In genomic region chr13:96804186-96804585, GRCh38 we compare ENCODE assay signal across 29 cellular contexts.
"Had no signal": no experiment of that assay in that cellular context is flagged by ENCODE, and none has a peak within 500 bp of the region (broad histone marks: within the 10 kb centered on the region; RNA-seq: fewer than 3 reads in every experiment).

No MANE protein-coding gene starts in this region.

- H3K27ac Mint-ChIP-seq: immature natural killer cell; mesothelial cell of epicardium; naive thymus-derived CD8-positive, alpha-beta T cell; nephron; neural progenitor cell; stimulated activated naive B cell treated with anti-CD40 and anti-IgM and Interleukin-4, amounts not matched to agents 10 μg/mL and 1 μg/mL and 100 μg/mL, for 72 hours had no signal

- H3K27me3 ChIP-seq: neural progenitor cell, neutrophil, ovary, sigmoid colon, stomach, testis, thyroid gland, transverse colon, upper lobe of left lung, vagina had no signal

- H3K4me3 ChIP-seq: left ventricle myocardium inferior, lung, neural progenitor cell, ovary, prostate gland, sigmoid colon, stomach, testis, thyroid gland, transverse colon, upper lobe of left lung, vagina had no signal

- H3K4me1 Mint-ChIP-seq: immature natural killer cell; naive thymus-derived CD8-positive, alpha-beta T cell; neural progenitor cell; stimulated activated naive B cell treated with anti-CD40 and anti-IgM and Interleukin-4, amounts not matched to agents 10 μg/mL and 1 μg/mL and 100 μg/mL, for 72 hours had no signal

- H3K9me3 Mint-ChIP-seq: mesothelial cell of epicardium, nephron, neural progenitor cell had no signal

- H3K27ac ChIP-seq: left ventricle myocardium inferior, neural progenitor cell, neutrophil, ovary, prostate gland, sigmoid colon, stomach, testis, thyroid gland, transverse colon, upper lobe of left lung, vagina had no signal

- ATAC-seq: naive thymus-derived CD8-positive, alpha-beta T cell; right cardiac atrium; stimulated activated naive B cell treated with anti-CD40 and anti-IgM and Interleukin-4, amounts not matched to agents 10 μg/mL and 1 μg/mL and 100 μg/mL, for 72 hours; stimulated activated naive CD8-positive, alpha-beta T cell treated with anti-CD3 and anti-CD28 coated beads, Interleukin-15, Interleukin-2, amounts not matched to agents 100 U/mL and 50 U/mL, for 24 hours had no signal

- DNase-seq: hypothalamus; immature natural killer cell; kidney; left ventricle myocardium inferior; mesendoderm; naive thymus-derived CD8-positive, alpha-beta T cell; occipital lobe; ovary; retina; right cardiac atrium; sigmoid colon; stimulated activated CD4-positive, alpha-beta T cell treated with anti-CD3 and anti-CD28 coated beads, Interleukin-12 subunit alpha, Interleukin-12 subunit beta, amount 100 ng/mL, for 4 hours; stimulated activated CD4-positive, alpha-beta T cell treated with anti-CD3 and anti-CD28 coated beads, Interleukin-15, amount 100 ng/mL, for 24 hours; stimulated activated CD4-positive, alpha-beta T cell treated with anti-CD3 and anti-CD28 coated beads, Interleukin-2, amount 100 ng/mL, for 24 hours; stimulated activated CD4-positive, alpha-beta T cell treated with anti-CD3 and anti-CD28 coated beads, Interleukin-4, amount 100 ng/mL, for 1 hour; stimulated activated naive B cell treated with anti-CD40 and anti-IgM and Interleukin-4, amounts not matched to agents 10 μg/mL and 1 μg/mL and 100 μg/mL, for 72 hours; stimulated activated naive CD8-positive, alpha-beta T cell treated with anti-CD3 and anti-CD28 coated beads, Interleukin-15, Interleukin-2, amounts not matched to agents 100 U/mL and 50 U/mL, for 24 hours; stomach; testis; thyroid gland; transverse colon; upper lobe of left lung had no signal

- H3K9me3 ChIP-seq: left ventricle myocardium inferior, neutrophil, ovary, prostate gland, sigmoid colon, stomach, testis, thyroid gland, transverse colon, upper lobe of left lung, vagina had no signal

- H3K4me1 ChIP-seq: left ventricle myocardium inferior, neural progenitor cell, prostate gland, sigmoid colon, testis, transverse colon, upper lobe of left lung, vagina had no signal

- H2AFZ ChIP-seq: neural progenitor cell had no signal

- H3K4me2 ChIP-seq: neural progenitor cell had no signal

- H3K4me3 Mint-ChIP-seq: immature natural killer cell; mesothelial cell of epicardium; naive thymus-derived CD8-positive, alpha-beta T cell; nephron; neural progenitor cell; stimulated activated naive B cell treated with anti-CD40 and anti-IgM and Interleukin-4, amounts not matched to agents 10 μg/mL and 1 μg/mL and 100 μg/mL, for 72 hours had no signal

- H3K36me3 Mint-ChIP-seq: immature natural killer cell; mesothelial cell of epicardium; naive thymus-derived CD8-positive, alpha-beta T cell; neural progenitor cell; stimulated activated naive B cell treated with anti-CD40 and anti-IgM and Interleukin-4, amounts not matched to agents 10 μg/mL and 1 μg/mL and 100 μg/mL, for 72 hours had no signal

- H3K27me3 Mint-ChIP-seq: stimulated activated naive B cell treated with anti-CD40 and anti-IgM and Interleukin-4, amounts not matched to agents 10 μg/mL and 1 μg/mL and 100 μg/mL, for 72 hours had no signal

- H3K36me3 ChIP-seq: left ventricle myocardium inferior, neural progenitor cell, neutrophil, ovary, prostate gland, sigmoid colon, stomach, thyroid gland, transverse colon, upper lobe of left lung, vagina had no signal
